1 cellular context compared by ENCODE assay signal in the genomic region with DNA sequence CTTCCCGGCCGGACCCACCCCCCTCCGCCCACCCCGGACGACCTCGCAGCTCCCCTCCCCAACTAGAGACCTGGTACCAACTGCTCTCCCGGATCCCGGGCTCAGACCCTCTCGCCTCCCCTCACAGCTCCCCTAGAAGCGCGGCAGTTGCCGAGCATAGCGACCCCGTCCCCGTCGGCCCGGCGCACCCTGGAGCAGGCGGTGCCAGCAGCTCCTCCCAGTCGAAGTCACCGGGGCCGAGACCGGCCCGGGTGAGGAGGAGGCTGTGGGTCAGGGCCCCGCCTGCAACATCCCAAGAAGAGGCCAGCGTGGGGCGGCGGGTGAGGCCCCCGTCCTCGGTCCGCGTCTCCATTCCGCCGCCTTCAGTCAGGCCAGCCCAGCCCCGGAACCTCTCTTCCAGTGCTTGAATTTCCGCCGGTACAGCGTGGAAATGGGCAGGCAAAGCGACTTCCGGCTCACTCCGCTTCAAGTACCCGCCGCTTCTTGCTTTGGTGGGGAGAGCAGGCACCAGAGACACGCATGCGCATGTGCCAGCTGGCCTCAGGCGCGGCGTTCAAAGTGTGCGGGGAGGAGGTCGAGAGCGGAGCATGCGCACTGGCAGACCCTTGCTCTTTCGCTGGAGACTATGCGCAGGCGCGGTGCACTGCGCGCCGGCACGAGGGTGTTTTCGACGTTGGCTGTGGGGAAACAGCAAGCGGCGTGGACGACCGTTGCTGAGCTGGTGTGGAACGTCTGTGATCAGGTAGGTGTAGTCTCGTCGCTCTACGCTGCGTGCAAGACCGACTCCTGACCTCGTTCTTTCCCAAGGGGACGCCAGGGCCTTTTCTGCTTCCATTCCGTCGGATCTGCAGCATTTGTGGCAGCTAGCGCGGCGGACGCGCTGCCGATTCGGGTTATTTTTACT.
TF ChIP-seq lines count a peak whose summit lies in the region.

TSS of gene C10orf88 (minus strand) at position 401 of the 904 bp plus-strand sequence. CDS start at position 352, 49 bp downstream.

TF ChIP-seq in HEK293, 187 proteins besides CTCF, POLR2A, EP300 and RAD21 (continued from another document and continues in another):
- TF ChIP-seq, protein P1, sequence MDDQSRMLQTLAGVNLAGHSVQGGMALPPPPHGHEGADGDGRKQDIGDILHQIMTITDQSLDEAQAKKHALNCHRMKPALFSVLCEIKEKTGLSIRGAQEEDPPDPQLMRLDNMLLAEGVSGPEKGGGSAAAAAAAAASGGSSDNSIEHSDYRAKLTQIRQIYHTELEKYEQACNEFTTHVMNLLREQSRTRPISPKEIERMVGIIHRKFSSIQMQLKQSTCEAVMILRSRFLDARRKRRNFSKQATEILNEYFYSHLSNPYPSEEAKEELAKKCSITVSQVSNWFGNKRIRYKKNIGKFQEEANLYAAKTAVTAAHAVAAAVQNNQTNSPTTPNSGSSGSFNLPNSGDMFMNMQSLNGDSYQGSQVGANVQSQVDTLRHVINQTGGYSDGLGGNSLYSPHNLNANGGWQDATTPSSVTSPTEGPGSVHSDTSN (CRISPR knock-in tag; IDR thresholded peaks at IDR 0.05), result peak; percentile 42; the same call in 1 of the 2 replicates
- TF ChIP-seq, protein P2, sequence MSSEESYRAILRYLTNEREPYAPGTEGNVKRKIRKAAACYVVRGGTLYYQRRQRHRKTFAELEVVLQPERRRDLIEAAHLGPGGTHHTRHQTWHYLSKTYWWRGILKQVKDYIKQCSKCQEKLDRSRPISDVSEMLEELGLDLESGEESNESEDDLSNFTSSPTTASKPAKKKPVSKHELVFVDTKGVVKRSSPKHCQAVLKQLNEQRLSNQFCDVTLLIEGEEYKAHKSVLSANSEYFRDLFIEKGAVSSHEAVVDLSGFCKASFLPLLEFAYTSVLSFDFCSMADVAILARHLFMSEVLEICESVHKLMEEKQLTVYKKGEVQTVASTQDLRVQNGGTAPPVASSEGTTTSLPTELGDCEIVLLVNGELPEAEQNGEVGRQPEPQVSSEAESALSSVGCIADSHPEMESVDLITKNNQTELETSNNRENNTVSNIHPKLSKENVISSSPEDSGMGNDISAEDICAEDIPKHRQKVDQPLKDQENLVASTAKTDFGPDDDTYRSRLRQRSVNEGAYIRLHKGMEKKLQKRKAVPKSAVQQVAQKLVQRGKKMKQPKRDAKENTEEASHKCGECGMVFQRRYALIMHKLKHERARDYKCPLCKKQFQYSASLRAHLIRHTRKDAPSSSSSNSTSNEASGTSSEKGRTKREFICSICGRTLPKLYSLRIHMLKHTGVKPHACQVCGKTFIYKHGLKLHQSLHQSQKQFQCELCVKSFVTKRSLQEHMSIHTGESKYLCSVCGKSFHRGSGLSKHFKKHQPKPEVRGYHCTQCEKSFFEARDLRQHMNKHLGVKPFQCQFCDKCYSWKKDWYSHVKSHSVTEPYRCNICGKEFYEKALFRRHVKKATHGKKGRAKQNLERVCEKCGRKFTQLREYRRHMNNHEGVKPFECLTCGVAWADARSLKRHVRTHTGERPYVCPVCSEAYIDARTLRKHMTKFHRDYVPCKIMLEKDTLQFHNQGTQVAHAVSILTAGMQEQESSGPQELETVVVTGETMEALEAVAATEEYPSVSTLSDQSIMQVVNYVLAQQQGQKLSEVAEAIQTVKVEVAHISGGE (tag by site-specific recombination; conservative IDR thresholded peaks at IDR 0.05; ENCODE audit: low read depth), result peak; percentile 99
- TF ChIP-seq HOXA7 (CRISPR knock-in tag; IDR thresholded peaks at IDR 0.05; ENCODE audit: borderline replicate concordance), result no peak
- no peak for TF ChIP-seq ZNF302 (tag by site-specific recombination; IDR thresholded peaks at IDR 0.05; ENCODE audit: low read depth)
- TF ChIP-seq OSR2 (tag by site-specific recombination; IDR thresholded peaks at IDR 0.05), result no peak
- TF ChIP-seq, protein P3, sequence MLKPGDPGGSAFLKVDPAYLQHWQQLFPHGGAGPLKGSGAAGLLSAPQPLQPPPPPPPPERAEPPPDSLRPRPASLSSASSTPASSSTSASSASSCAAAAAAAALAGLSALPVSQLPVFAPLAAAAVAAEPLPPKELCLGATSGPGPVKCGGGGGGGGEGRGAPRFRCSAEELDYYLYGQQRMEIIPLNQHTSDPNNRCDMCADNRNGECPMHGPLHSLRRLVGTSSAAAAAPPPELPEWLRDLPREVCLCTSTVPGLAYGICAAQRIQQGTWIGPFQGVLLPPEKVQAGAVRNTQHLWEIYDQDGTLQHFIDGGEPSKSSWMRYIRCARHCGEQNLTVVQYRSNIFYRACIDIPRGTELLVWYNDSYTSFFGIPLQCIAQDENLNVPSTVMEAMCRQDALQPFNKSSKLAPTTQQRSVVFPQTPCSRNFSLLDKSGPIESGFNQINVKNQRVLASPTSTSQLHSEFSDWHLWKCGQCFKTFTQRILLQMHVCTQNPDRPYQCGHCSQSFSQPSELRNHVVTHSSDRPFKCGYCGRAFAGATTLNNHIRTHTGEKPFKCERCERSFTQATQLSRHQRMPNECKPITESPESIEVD (tag by site-specific recombination; IDR thresholded peaks at IDR 0.05), result no peak
- peak; percentile 79 for TF ChIP-seq ZNF518A (tag by site-specific recombination; conservative IDR thresholded peaks at IDR 0.05; ENCODE audit: low read depth)
- TF ChIP-seq ZSCAN5A (tag by site-specific recombination; IDR thresholded peaks at IDR 0.05), result peak; percentile 93
- TF ChIP-seq PRDM2 (tag by site-specific recombination; IDR thresholded peaks at IDR 0.05; ENCODE audit: borderline replicate concordance), result no peak
- TF ChIP-seq, protein P4, sequence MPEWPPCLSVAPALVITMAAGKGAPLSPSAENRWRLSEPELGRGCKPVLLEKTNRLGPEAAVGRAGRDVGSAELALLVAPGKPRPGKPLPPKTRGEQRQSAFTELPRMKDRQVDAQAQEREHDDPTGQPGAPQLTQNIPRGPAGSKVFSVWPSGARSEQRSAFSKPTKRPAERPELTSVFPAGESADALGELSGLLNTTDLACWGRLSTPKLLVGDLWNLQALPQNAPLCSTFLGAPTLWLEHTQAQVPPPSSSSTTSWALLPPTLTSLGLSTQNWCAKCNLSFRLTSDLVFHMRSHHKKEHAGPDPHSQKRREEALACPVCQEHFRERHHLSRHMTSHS (tag by site-specific recombination; IDR thresholded peaks at IDR 0.05), result 0 out of 2 replicates have a peak, but pooled peaks have one; percentile 27
- no peak for TF ChIP-seq ZNF433 (tag by site-specific recombination; IDR thresholded peaks at IDR 0.05; ENCODE audit: low read depth)
- no peak for TF ChIP-seq ZNF555 (tag by site-specific recombination; conservative IDR thresholded peaks at IDR 0.05)
- 0 out of 2 replicates have a peak, but pooled peaks have one; percentile 44 for TF ChIP-seq YY2 (tag by site-specific recombination; IDR thresholded peaks at IDR 0.05)
- TF ChIP-seq ZFP41 (tag by site-specific recombination; IDR thresholded peaks at IDR 0.05; ENCODE audit: borderline replicate concordance), result no peak
- no peak for TF ChIP-seq TSHZ1 (tag by site-specific recombination; IDR thresholded peaks at IDR 0.05; ENCODE audit: borderline replicate concordance)
- TF ChIP-seq ZFP37 (tag by site-specific recombination; IDR thresholded peaks at IDR 0.05), result peak; percentile 96
- peak; percentile 57; the same call in 1 of the 2 replicates for TF ChIP-seq ZNF777 (tag by site-specific recombination; IDR thresholded peaks at IDR 0.05; ENCODE audit: borderline replicate concordance)
- TF ChIP-seq ZNF114 (tag by site-specific recombination; IDR thresholded peaks at IDR 0.05), result no peak
